28 cellular contexts compared by ENCODE assay signal in genomic region chr10:17958049-17958448, GRCh38. TPM values are rescaled to one million over a fixed set of nuclear protein-coding genes. Genes with fewer than 3 reads are reported as not detected.
"Had no signal": no experiment of that assay in that cellular context is flagged by ENCODE, and none has a peak within 500 bp of the region (broad histone marks: within the 10 kb centered on the region; RNA-seq: fewer than 3 reads in every experiment).

No MANE protein-coding gene starts in this region.

- H3K27me3 ChIP-seq: stomach, suprapubic skin, testis, thyroid gland, tibial artery, tibial nerve, transverse colon, upper lobe of left lung, upper lobe of right lung, uterus, vagina had no signal

- DNase-seq: stimulated activated CD4-positive, alpha-beta T cell treated with anti-CD3 and anti-CD28 coated beads, Interleukin-2, amount 100 ng/mL, for 48 hours; stimulated activated CD4-positive, alpha-beta T cell treated with anti-CD3 and anti-CD28 coated beads, Interleukin-4, amount 100 ng/mL, for 1 hour; stimulated activated CD4-positive, alpha-beta T cell treated with anti-CD3 and anti-CD28 coated beads, Interleukin-4, amount 100 ng/mL, for 24 hours; stimulated activated CD4-positive, alpha-beta T cell treated with anti-CD3 and anti-CD28 coated beads, Interleukin-4, amount 100 ng/mL, for 4 hours; stimulated activated CD8-positive, alpha-beta memory T cell treated with anti-CD3 and anti-CD28 coated beads, Interleukin-4, amount 100 ng/mL, for 48 hours; stimulated activated naive B cell treated with anti-CD40 and anti-IgM and Interleukin-4, amounts not matched to agents 10 μg/mL and 1 μg/mL and 100 μg/mL, for 72 hours; stimulated activated naive CD4-positive, alpha-beta T cell; stimulated activated naive CD4-positive, alpha-beta T cell treated with Interleukin-2 at 50 U/mL for 16 hours; stimulated activated naive CD8-positive, alpha-beta T cell treated with anti-CD3 and anti-CD28 coated beads, Interleukin-15, amount 100 ng/mL, for 72 hours; stimulated activated naive CD8-positive, alpha-beta T cell treated with anti-CD3 and anti-CD28 coated beads, Interleukin-15, Interleukin-2, amounts not matched to agents 100 U/mL and 50 U/mL, for 24 hours; stomach; substantia nigra; testis; thyroid gland; tibial artery; transverse colon; trophoblast cell; upper lobe of left lung; upper lobe of right lung; uterus had no signal

- H3K9me3 ChIP-seq: suprapubic skin, testis, thoracic aorta, thyroid gland, tibial artery, transverse colon, upper lobe of left lung, upper lobe of right lung, uterus, vagina had no signal

- FAIRE-seq: urothelium cell line had no signal

- H3K4me3 ChIP-seq: stomach, suprapubic skin, testis, thoracic aorta, thyroid gland, tibial artery, tibial nerve, transverse colon, upper lobe of left lung, upper lobe of right lung, uterus, vagina had no signal

- ATAC-seq: stimulated activated effector memory CD8-positive, alpha-beta T cell treated with anti-CD3 and anti-CD28 coated beads, Interleukin-12 subunit alpha, Interleukin-12 subunit beta, amount 100 ng/mL, for 72 hours; stimulated activated memory B cell treated with anti-CD40 and anti-IgM and Interleukin-4, amounts not matched to agents 10 μg/mL and 1 μg/mL and 100 μg/mL, for 72 hours; stimulated activated naive B cell treated with anti-CD40 and anti-IgM and Interleukin-4, amounts not matched to agents 10 μg/mL and 1 μg/mL and 100 μg/mL, for 72 hours; stimulated activated naive CD8-positive, alpha-beta T cell treated with anti-CD3 and anti-CD28 coated beads, Interleukin-15, amount 100 ng/mL, for 72 hours; stimulated activated naive CD8-positive, alpha-beta T cell treated with anti-CD3 and anti-CD28 coated beads, Interleukin-15, Interleukin-2, amounts not matched to agents 100 U/mL and 50 U/mL, for 24 hours; upper lobe of right lung had no signal

- H3K4me1 ChIP-seq: stomach, suprapubic skin, testis, thyroid gland, tibial nerve, transverse colon, upper lobe of left lung, upper lobe of right lung, uterus, vagina had no signal

- H3K36me3 ChIP-seq: stomach, suprapubic skin, thoracic aorta, thyroid gland, tibial artery, tibial nerve, transverse colon, upper lobe of left lung, upper lobe of right lung, uterus, vagina had no signal

- H3K27ac ChIP-seq: stomach, suprapubic skin, testis, thoracic aorta, thyroid gland, tibial artery, tibial nerve, transverse colon, upper lobe of left lung, upper lobe of right lung, uterus, vagina had no signal

RNA-seq across cellular contexts. Expression of gene SLC39A12, which starts 6.3 kb away (rescaled TPM):
- total RNA-seq: stomach, suprapubic skin, tibial nerve, urinary bladder, uterus, vagina had no signal
- polyA plus RNA-seq: stomach had no signal
